In genomic region chr14:41868396-41868795, GRCh38 we compare ENCODE assay signal across 19 cellular contexts.
"Had no signal": no experiment of that assay in that cellular context is flagged by ENCODE, and none has a peak within 500 bp of the region (broad histone marks: within the 10 kb centered on the region; RNA-seq: fewer than 3 reads in every experiment).

No MANE protein-coding gene starts in this region.

- H3K4me1 ChIP-seq: breast epithelium, heart left ventricle, left lung, thyroid gland had no signal

- H3K27me3 ChIP-seq: breast epithelium, gastroesophageal sphincter, heart left ventricle, left lung, thyroid gland had no signal

- DNase-seq: activated CD4-positive, alpha-beta T cell treated with anti-CD3 and anti-CD28 coated beads, Interleukin-2, amount 50 U/mL, for 48 hours; activated naive CD4-positive, alpha-beta T cell; activated naive CD8-positive, alpha-beta T cell treated with anti-CD3 and anti-CD28 coated beads, Interleukin-2, amount 10 ng/mL, durations not matched to agents 7 days and 5 days; anterior cingulate cortex; cortex of kidney; effector CD8-positive, alpha-beta T cell; heart left ventricle; left lung; midbrain; occipital lobe; stimulated activated CD4-positive, alpha-beta T cell treated with anti-CD3 and anti-CD28 coated beads, Interleukin-12 subunit alpha, Interleukin-12 subunit beta, amount 100 ng/mL, for 4 hours; stimulated activated CD4-positive, alpha-beta T cell treated with anti-CD3 and anti-CD28 coated beads, Interleukin-1b, Interleukin-23, amount 100 ng/mL, for 48 hours; stimulated activated CD8-positive, alpha-beta memory T cell treated with anti-CD3 and anti-CD28 coated beads, Interleukin-4, amount 100 ng/mL, for 48 hours; stimulated activated naive CD4-positive, alpha-beta T cell; thyroid gland; WERI-Rb-1 had no signal

- H3K9me3 ChIP-seq: breast epithelium, gastroesophageal sphincter, heart left ventricle, thyroid gland had no signal

- ATAC-seq: esophagus mucosa, gastroesophageal sphincter, heart left ventricle, left lung had no signal

- H3K36me3 ChIP-seq: breast epithelium, gastroesophageal sphincter, heart left ventricle, left lung, thyroid gland, WERI-Rb-1 had no signal

- H3K4me3 ChIP-seq: breast epithelium, gastroesophageal sphincter, heart left ventricle, left lung, thyroid gland had no signal

- H3K27ac ChIP-seq: breast epithelium, gastroesophageal sphincter, heart left ventricle, left lung, thyroid gland, WERI-Rb-1 had no signal
